ENCODE assay signal across 17 cellular contexts in genomic region chr9:95938724-95939123, GRCh38.
"Had no signal": no experiment of that assay in that cellular context is flagged by ENCODE, and none has a peak within 500 bp of the region (broad histone marks: within the 10 kb centered on the region; RNA-seq: fewer than 3 reads in every experiment).

No MANE protein-coding gene starts in this region.

- DNase-seq: activated CD4-positive, alpha-beta T cell treated with anti-CD3 and anti-CD28 coated beads, Interleukin-2, amount 50 U/mL, for 1 hour; activated naive CD4-positive, alpha-beta T cell treated with Interleukin-2 at 50 U/mL for 16 hours; colonic mucosa; esophagus squamous epithelium; foreskin keratinocyte; kidney glomerular epithelial cell; midbrain; retina; T-helper 1 cell; T1000 had no signal

- H3K4me1 Mint-ChIP-seq: activated T-helper 17 cell treated with anti-CD3 and anti-CD28 coated beads, Interleukin-2, amount 50 U/mL, for 72 hours had no signal

- H3K27ac ChIP-seq: ascending aorta, colonic mucosa, esophagus squamous epithelium, foreskin keratinocyte, thoracic aorta, vagina had no signal

- H3K36me3 ChIP-seq: colonic mucosa had no signal

- H3K9me3 ChIP-seq: colonic mucosa, thoracic aorta, vagina had no signal

- H3K27me3 ChIP-seq: ascending aorta, colonic mucosa, esophagus squamous epithelium, foreskin keratinocyte, vagina had no signal

- H3K27me3 Mint-ChIP-seq: activated T-helper 17 cell treated with anti-CD3 and anti-CD28 coated beads, Interleukin-2, amount 50 U/mL, for 72 hours had no signal

- H3K4me1 ChIP-seq: colonic mucosa, esophagus squamous epithelium, vagina had no signal

- H3K4me3 ChIP-seq: ascending aorta, colonic mucosa, esophagus squamous epithelium, lung, thoracic aorta, vagina had no signal

- ATAC-seq: activated CD4-positive, CD25-positive, alpha-beta regulatory T cell treated with anti-CD3 and anti-CD28 coated beads, Interleukin-2, amount 50 U/mL, for 24 hours; activated T-helper 17 cell treated with anti-CD3 and anti-CD28 coated beads, Interleukin-2, amount 50 U/mL, for 72 hours; foreskin keratinocyte; stimulated activated effector memory CD8-positive, alpha-beta T cell treated with anti-CD3 and anti-CD28 coated beads, Interleukin-12 subunit alpha, Interleukin-12 subunit beta, amount 100 ng/mL, for 72 hours had no signal

- H3K27ac Mint-ChIP-seq: activated T-helper 17 cell treated with anti-CD3 and anti-CD28 coated beads, Interleukin-2, amount 50 U/mL, for 72 hours; stimulated activated effector memory CD8-positive, alpha-beta T cell treated with anti-CD3 and anti-CD28 coated beads, Interleukin-12 subunit alpha, Interleukin-12 subunit beta, amount 100 ng/mL, for 72 hours had no signal

- H3K4me3 Mint-ChIP-seq: activated T-helper 17 cell treated with anti-CD3 and anti-CD28 coated beads, Interleukin-2, amount 50 U/mL, for 72 hours; stimulated activated effector memory CD8-positive, alpha-beta T cell treated with anti-CD3 and anti-CD28 coated beads, Interleukin-12 subunit alpha, Interleukin-12 subunit beta, amount 100 ng/mL, for 72 hours had no signal
